1 cellular context compared by ENCODE assay signal in the genomic region with DNA sequence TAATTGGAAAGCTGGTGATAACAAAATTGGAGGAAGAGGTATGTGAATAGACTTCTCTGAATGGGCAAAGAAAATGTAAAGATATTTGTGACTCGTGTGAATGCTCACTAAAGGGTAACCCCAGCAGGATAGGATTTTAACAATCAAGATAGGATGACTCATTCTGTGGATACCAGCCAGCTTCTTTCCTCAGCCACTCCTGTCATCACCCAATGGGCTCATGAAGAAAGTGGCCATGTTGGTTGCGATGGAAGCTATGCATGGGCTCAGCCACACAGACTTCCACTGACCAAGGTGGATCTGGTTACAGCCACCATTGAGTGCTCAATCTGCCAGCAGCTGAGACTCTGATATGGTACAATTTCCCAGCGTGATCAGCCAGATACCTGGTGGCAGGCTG.
TF ChIP-seq lines count a peak whose summit lies in the region.

No MANE protein-coding gene starts in this region.

TF ChIP-seq in SK-N-SH treated with all-trans-retinoic acid at 6 μM for 48 hours, 23 proteins besides CTCF, POLR2A, EP300 and RAD21:
- TF ChIP-seq BACH2 (CRISPR knock-in tag; IDR thresholded peaks at IDR 0.05; ENCODE audit: borderline replicate concordance) (no peak), CSRNP3 (CRISPR knock-in tag; IDR thresholded peaks at IDR 0.05) (no peak), ZC3H10 (CRISPR knock-in tag; IDR thresholded peaks at IDR 0.05) (no peak), PPARA (CRISPR knock-in tag; IDR thresholded peaks at IDR 0.05; ENCODE audit: borderline replicate concordance) (no peak), POU6F1 (CRISPR knock-in tag; IDR thresholded peaks at IDR 0.05; ENCODE audit: borderline replicate concordance, low read depth) (no peak), TCF4 (CRISPR knock-in tag; IDR thresholded peaks at IDR 0.05; ENCODE audit: borderline replicate concordance) (no peak), ZNF565 (CRISPR knock-in tag; conservative IDR thresholded peaks at IDR 0.05; ENCODE audit: low read depth) (no peak), ESRRG (CRISPR knock-in tag; IDR thresholded peaks at IDR 0.05) (no peak), ZFP30 (CRISPR knock-in tag; IDR thresholded peaks at IDR 0.05) (no peak)
- TF ChIP-seq, protein P1, sequence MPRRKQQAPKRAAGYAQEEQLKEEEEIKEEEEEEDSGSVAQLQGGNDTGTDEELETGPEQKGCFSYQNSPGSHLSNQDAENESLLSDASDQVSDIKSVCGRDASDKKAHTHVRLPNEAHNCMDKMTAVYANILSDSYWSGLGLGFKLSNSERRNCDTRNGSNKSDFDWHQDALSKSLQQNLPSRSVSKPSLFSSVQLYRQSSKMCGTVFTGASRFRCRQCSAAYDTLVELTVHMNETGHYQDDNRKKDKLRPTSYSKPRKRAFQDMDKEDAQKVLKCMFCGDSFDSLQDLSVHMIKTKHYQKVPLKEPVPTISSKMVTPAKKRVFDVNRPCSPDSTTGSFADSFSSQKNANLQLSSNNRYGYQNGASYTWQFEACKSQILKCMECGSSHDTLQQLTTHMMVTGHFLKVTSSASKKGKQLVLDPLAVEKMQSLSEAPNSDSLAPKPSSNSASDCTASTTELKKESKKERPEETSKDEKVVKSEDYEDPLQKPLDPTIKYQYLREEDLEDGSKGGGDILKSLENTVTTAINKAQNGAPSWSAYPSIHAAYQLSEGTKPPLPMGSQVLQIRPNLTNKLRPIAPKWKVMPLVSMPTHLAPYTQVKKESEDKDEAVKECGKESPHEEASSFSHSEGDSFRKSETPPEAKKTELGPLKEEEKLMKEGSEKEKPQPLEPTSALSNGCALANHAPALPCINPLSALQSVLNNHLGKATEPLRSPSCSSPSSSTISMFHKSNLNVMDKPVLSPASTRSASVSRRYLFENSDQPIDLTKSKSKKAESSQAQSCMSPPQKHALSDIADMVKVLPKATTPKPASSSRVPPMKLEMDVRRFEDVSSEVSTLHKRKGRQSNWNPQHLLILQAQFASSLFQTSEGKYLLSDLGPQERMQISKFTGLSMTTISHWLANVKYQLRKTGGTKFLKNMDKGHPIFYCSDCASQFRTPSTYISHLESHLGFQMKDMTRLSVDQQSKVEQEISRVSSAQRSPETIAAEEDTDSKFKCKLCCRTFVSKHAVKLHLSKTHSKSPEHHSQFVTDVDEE (CRISPR knock-in tag; IDR thresholded peaks at IDR 0.05) = no peak
